Comparison of ENCODE assay signal across 8 cellular contexts in genomic region chr2:146734042-146734715, GRCh38.
A peak's percentile ranks its signal among the peaks of the same experiment; 100 is the strongest.
DNase-seq lines count a peak whose midpoint lies in the region; ATAC-seq and TF ChIP-seq lines count a peak whose summit lies in the region.

No MANE protein-coding gene starts in this region.

- no peaks in the 10 kb centered on the region for H3K27me3 Mint-ChIP-seq in T-helper 2 cell treated with Interferon-gamma antibody and Interleukin-4, amounts not matched to agents 5 μg/mL and 100 μg/mL, for 36 hours (ENCODE audit: low read depth)

- no peaks in the 10 kb centered on the region for H3K36me3 Mint-ChIP-seq in T-helper 2 cell treated with Interferon-gamma antibody and Interleukin-4, amounts not matched to agents 5 μg/mL and 100 μg/mL, for 36 hours (ENCODE audit: low read depth)

- peak; percentile 35 for DNase-seq in COLO829 (ENCODE audit: low spot score)
- peak; percentile 22 for DNase-seq in KG1 (lab: John Stamatoyannopoulos, UW)
- peak; percentile 39 for DNase-seq in RPMI7951 (ENCODE audit: low read depth)
- peak; percentile 82 for DNase-seq in fibroblast of mammary gland (ENCODE audit: low read depth)
- peak; percentile 72 for DNase-seq in renal cortical epithelial cell (ENCODE audit: low read depth)
- no peak for DNase-seq in NK-92 treated with Interleukin-12 subunit alpha and Interleukin-12 subunit beta, amount 100 ng/mL, for 24 hours (lab: John Stamatoyannopoulos, UW)
- DNase-seq in T-helper 2 cell treated with Interferon-gamma antibody and Interleukin-4, amounts not matched to agents 5 μg/mL and 100 μg/mL, for 36 hours (ENCODE audit: low spot score), result no peak

- H3K4me3 Mint-ChIP-seq in T-helper 2 cell treated with Interferon-gamma antibody and Interleukin-4, amounts not matched to agents 5 μg/mL and 100 μg/mL, for 36 hours, result no peak overlapping the region

- no peaks in the 10 kb centered on the region for H3K9me3 Mint-ChIP-seq in T-helper 2 cell treated with Interferon-gamma antibody and Interleukin-4, amounts not matched to agents 5 μg/mL and 100 μg/mL, for 36 hours

- ATAC-seq in GM19452 (IDR thresholded peaks at IDR 0.05; ENCODE audit: unreplicated experiment), result peak; percentile 67

- H3K4me1 Mint-ChIP-seq in T-helper 2 cell treated with Interferon-gamma antibody and Interleukin-4, amounts not matched to agents 5 μg/mL and 100 μg/mL, for 36 hours (ENCODE audit: low read depth), result no peaks in the 10 kb centered on the region

- H3K27ac Mint-ChIP-seq in T-helper 2 cell treated with Interferon-gamma antibody and Interleukin-4, amounts not matched to agents 5 μg/mL and 100 μg/mL, for 36 hours, result no peak overlapping the region

- peak; percentile 65 for TF ChIP-seq CTCF in fibroblast of mammary gland (conservative IDR thresholded peaks at IDR 0.05; ENCODE audit: control insufficient read depth, insufficient read depth, low read depth, low read length)

- H3K4me3 ChIP-seq in fibroblast of mammary gland (ENCODE audit: control insufficient read depth, low read depth, low read length), result no peak overlapping the region

Comparison
In these comparisons a context has a peak if more than half of its experiments do, and no peak if none do; other contexts are left out.
1. DNase-seq: peak in COLO829 (single experiment), KG1 (single experiment), RPMI7951 (single experiment), fibroblast of mammary gland (single experiment) and renal cortical epithelial cell (single experiment); none in NK-92 treated with Interleukin-12 subunit alpha and Interleukin-12 subunit beta, amount 100 ng/mL, for 24 hours (single experiment) and T-helper 2 cell treated with Interferon-gamma antibody and Interleukin-4, amounts not matched to agents 5 μg/mL and 100 μg/mL, for 36 hours (single experiment).